17 cellular contexts compared by ENCODE assay signal in the genomic region with DNA sequence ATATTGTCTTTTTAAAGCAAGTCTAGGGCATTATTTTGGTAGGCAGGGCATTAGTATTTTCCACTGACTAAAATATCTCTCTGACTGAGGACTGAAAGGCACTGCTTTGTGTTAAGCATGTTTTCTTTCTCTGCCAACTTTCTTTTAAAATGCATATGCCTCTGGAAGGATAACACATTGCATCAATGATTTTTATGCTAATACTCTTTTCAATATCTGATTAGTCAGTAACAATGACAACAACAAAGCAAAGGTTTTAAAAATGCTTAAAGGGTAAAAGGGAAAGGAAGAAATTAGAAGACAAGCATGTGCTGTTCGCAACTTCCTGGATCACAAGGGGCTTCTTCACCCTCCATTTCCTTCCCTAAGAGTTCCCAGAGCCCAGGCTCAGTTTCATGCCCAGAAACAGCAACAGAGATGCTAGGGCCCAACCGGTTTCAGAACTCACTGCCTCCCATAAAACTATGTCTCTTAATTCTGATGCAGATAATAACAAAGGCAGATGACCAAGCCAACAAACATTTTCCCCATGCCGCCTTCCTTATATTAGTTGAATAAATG.
DNase-seq lines count a peak whose midpoint lies in the region; ATAC-seq and TF ChIP-seq lines count a peak whose summit lies in the region.
"Had no signal": no experiment of that assay in that cellular context is flagged by ENCODE, and none has a peak within 500 bp of the region (broad histone marks: within the 10 kb centered on the region; RNA-seq: fewer than 3 reads in every experiment).

No MANE protein-coding gene starts in this region.

- CTCF ChIA-PET in WTC11 (lab: Charles Lee): interaction anchor here (1.2 kb wide), 1 partner anchor 10 kb away, joined by 3 read pairs; no protein-coding TSS in a partner anchor

- H3K36me3 ChIP-seq in ACC112 (ENCODE audit: insufficient read depth, low read length) (no peaks in the 10 kb centered on the region), HUES48 (ENCODE audit: control insufficient read depth, insufficient read depth, low read length) (no peaks in the 10 kb centered on the region)
- H3K36me3 ChIP-seq: BLaER1 had no signal

- H3K4me3 ChIP-seq in ACC112 (ENCODE audit: low read depth, low read length) (no peak overlapping the region), HUES48 (ENCODE audit: low read depth, low read length) (no peak overlapping the region)
- H3K4me3 ChIP-seq: A549, BLaER1 had no signal

- DNase-seq in WTC11 (ENCODE audit: low spot score) (no peak), iPS-NIHi11 (ENCODE audit: low spot score) (peak; percentile 8), cerebellar cortex (ENCODE audit: low spot score) (no peak), anterior cingulate cortex (lab: John Stamatoyannopoulos, UW) (no peak), ecto neural progenitor cell (ENCODE audit: low spot score) (no peak)
- DNase-seq: Calu3; CD8-positive, alpha-beta T cell; DMS79 treated with DMSO at 0.1 percent for 48 hours; GF-D8; GOT3; HCEC 1CT had no signal

- peaks cover 32% of the 10 kb centered on the region for H3K4me1 Mint-ChIP-seq in WTC11

- no peaks in the 10 kb centered on the region for H3K27me3 ChIP-seq in ACC112 (ENCODE audit: insufficient read depth, low read length)
- no peaks in the 10 kb centered on the region for H3K27me3 ChIP-seq in HUES48 (ENCODE audit: control insufficient read depth, insufficient read depth, low read length)
- H3K27me3 ChIP-seq: BLaER1 had no signal

- no peaks in the 10 kb centered on the region for H3K9me3 ChIP-seq in HUES48 (ENCODE audit: control insufficient read depth, insufficient read depth, low read length)
- H3K9me3 ChIP-seq: A549, BLaER1 had no signal

- no peaks in the 10 kb centered on the region for H3K4me1 ChIP-seq in ACC112 (ENCODE audit: control insufficient read depth, insufficient read depth, low read length, unreplicated experiment)
- H3K4me1 ChIP-seq in HUES48 (ENCODE audit: control insufficient read depth, insufficient read depth, low read length): peaks cover 29% of the 10 kb centered on the region
- H3K4me1 ChIP-seq: A549, BLaER1 had no signal

- peaks cover 7% of the 10 kb centered on the region; the same call in 1 of the 2 replicates for H3K9me3 Mint-ChIP-seq in WTC11
- H3K9me3 Mint-ChIP-seq: CD8-positive, alpha-beta T cell had no signal

- ATAC-seq in WTC11 (peak; percentile 66), HG02885 (IDR thresholded peaks at IDR 0.05; ENCODE audit: poor library complexity, unreplicated experiment) (no peak)
- ATAC-seq: A549; CD8-positive, alpha-beta T cell had no signal

- H3K27ac ChIP-seq in ACC112 (ENCODE audit: low read depth, low read length) (no peak overlapping the region), HUES48 (ENCODE audit: low read depth, low read length) (peak overlapping the region; percentile 0)
- H3K27ac ChIP-seq: 22Rv1, A549, BLaER1 had no signal

- POLR2A ChIA-PET in WTC11 (lab: Charles Lee): no interaction called here

- H3K36me3 Mint-ChIP-seq in WTC11: peaks cover 2% of the 10 kb centered on the region; the same call in 1 of the 2 replicates
- H3K36me3 Mint-ChIP-seq: CD8-positive, alpha-beta T cell had no signal

- TF ChIP-seq CTCF in WTC11 (IDR thresholded peaks at IDR 0.05): no peak

- H3K4me3 Mint-ChIP-seq in WTC11: no peak overlapping the region
- H3K4me3 Mint-ChIP-seq: CD8-positive, alpha-beta T cell had no signal

- peak overlapping the region; percentile 3 for H2AFZ ChIP-seq in ACC112 (ENCODE audit: low read length, unreplicated experiment)

- H3K27ac Mint-ChIP-seq in WTC11: peak overlapping the region; percentile 28; the same call in 1 of the 2 replicates
- H3K27ac Mint-ChIP-seq: CD8-positive, alpha-beta T cell had no signal

- H3K27me3 Mint-ChIP-seq in WTC11 (ENCODE audit: low read depth): no peaks in the 10 kb centered on the region

- H3K79me2 ChIP-seq in ACC112 (ENCODE audit: control insufficient read depth, insufficient read depth, low read length, unreplicated experiment): no peaks in the 10 kb centered on the region

- H3K9ac ChIP-seq in HUES48 (ENCODE audit: low read depth, low read length): no peak overlapping the region
- H3K9ac ChIP-seq: BLaER1 had no signal

TF ChIP-seq in WTC11, 78 proteins besides CTCF, POLR2A, EP300 and RAD21 (continues in another document):
- TF ChIP-seq ZNF232 (CRISPR knock-in tag; IDR thresholded peaks at IDR 0.05) (no peak), ZNF423 (CRISPR knock-in tag; IDR thresholded peaks at IDR 0.05) (no peak), ETV6 (CRISPR knock-in tag; IDR thresholded peaks at IDR 0.05) (no peak), OVOL2 (CRISPR knock-in tag; IDR thresholded peaks at IDR 0.05; ENCODE audit: borderline replicate concordance) (no peak), NFYB (CRISPR knock-in tag; conservative IDR thresholded peaks at IDR 0.05; ENCODE audit: low read depth) (no peak), EMX1 (CRISPR knock-in tag; IDR thresholded peaks at IDR 0.05) (no peak), TEAD4 (CRISPR knock-in tag; IDR thresholded peaks at IDR 0.05) (no peak), ZNF219 (CRISPR knock-in tag; IDR thresholded peaks at IDR 0.05; ENCODE audit: borderline replicate concordance) (no peak), RORB (CRISPR knock-in tag; IDR thresholded peaks at IDR 0.05) (no peak), CBFB (CRISPR knock-in tag; IDR thresholded peaks at IDR 0.05; ENCODE audit: low read depth) (no peak), KAT7 (CRISPR knock-in tag; IDR thresholded peaks at IDR 0.05; ENCODE audit: borderline replicate concordance) (no peak)
- TF ChIP-seq, protein P1, sequence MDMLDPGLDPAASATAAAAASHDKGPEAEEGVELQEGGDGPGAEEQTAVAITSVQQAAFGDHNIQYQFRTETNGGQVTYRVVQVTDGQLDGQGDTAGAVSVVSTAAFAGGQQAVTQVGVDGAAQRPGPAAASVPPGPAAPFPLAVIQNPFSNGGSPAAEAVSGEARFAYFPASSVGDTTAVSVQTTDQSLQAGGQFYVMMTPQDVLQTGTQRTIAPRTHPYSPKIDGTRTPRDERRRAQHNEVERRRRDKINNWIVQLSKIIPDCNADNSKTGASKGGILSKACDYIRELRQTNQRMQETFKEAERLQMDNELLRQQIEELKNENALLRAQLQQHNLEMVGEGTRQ (CRISPR knock-in tag; IDR thresholded peaks at IDR 0.05): no peak
- TF ChIP-seq, protein P2, sequence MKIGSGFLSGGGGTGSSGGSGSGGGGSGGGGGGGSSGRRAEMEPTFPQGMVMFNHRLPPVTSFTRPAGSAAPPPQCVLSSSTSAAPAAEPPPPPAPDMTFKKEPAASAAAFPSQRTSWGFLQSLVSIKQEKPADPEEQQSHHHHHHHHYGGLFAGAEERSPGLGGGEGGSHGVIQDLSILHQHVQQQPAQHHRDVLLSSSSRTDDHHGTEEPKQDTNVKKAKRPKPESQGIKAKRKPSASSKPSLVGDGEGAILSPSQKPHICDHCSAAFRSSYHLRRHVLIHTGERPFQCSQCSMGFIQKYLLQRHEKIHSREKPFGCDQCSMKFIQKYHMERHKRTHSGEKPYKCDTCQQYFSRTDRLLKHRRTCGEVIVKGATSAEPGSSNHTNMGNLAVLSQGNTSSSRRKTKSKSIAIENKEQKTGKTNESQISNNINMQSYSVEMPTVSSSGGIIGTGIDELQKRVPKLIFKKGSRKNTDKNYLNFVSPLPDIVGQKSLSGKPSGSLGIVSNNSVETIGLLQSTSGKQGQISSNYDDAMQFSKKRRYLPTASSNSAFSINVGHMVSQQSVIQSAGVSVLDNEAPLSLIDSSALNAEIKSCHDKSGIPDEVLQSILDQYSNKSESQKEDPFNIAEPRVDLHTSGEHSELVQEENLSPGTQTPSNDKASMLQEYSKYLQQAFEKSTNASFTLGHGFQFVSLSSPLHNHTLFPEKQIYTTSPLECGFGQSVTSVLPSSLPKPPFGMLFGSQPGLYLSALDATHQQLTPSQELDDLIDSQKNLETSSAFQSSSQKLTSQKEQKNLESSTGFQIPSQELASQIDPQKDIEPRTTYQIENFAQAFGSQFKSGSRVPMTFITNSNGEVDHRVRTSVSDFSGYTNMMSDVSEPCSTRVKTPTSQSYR (CRISPR knock-in tag; IDR thresholded peaks at IDR 0.05): no peak
- TF ChIP-seq, protein P3, sequence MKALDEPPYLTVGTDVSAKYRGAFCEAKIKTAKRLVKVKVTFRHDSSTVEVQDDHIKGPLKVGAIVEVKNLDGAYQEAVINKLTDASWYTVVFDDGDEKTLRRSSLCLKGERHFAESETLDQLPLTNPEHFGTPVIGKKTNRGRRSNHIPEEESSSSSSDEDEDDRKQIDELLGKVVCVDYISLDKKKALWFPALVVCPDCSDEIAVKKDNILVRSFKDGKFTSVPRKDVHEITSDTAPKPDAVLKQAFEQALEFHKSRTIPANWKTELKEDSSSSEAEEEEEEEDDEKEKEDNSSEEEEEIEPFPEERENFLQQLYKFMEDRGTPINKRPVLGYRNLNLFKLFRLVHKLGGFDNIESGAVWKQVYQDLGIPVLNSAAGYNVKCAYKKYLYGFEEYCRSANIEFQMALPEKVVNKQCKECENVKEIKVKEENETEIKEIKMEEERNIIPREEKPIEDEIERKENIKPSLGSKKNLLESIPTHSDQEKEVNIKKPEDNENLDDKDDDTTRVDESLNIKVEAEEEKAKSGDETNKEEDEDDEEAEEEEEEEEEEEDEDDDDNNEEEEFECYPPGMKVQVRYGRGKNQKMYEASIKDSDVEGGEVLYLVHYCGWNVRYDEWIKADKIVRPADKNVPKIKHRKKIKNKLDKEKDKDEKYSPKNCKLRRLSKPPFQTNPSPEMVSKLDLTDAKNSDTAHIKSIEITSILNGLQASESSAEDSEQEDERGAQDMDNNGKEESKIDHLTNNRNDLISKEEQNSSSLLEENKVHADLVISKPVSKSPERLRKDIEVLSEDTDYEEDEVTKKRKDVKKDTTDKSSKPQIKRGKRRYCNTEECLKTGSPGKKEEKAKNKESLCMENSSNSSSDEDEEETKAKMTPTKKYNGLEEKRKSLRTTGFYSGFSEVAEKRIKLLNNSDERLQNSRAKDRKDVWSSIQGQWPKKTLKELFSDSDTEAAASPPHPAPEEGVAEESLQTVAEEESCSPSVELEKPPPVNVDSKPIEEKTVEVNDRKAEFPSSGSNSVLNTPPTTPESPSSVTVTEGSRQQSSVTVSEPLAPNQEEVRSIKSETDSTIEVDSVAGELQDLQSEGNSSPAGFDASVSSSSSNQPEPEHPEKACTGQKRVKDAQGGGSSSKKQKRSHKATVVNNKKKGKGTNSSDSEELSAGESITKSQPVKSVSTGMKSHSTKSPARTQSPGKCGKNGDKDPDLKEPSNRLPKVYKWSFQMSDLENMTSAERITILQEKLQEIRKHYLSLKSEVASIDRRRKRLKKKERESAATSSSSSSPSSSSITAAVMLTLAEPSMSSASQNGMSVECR (CRISPR knock-in tag; IDR thresholded peaks at IDR 0.05; ENCODE audit: borderline replicate concordance): no peak
- TF ChIP-seq, protein P4, sequence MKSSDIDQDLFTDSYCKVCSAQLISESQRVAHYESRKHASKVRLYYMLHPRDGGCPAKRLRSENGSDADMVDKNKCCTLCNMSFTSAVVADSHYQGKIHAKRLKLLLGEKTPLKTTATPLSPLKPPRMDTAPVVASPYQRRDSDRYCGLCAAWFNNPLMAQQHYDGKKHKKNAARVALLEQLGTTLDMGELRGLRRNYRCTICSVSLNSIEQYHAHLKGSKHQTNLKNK (CRISPR knock-in tag; IDR thresholded peaks at IDR 0.05): no peak
